1 cellular context compared by ENCODE assay signal in the genomic region with DNA sequence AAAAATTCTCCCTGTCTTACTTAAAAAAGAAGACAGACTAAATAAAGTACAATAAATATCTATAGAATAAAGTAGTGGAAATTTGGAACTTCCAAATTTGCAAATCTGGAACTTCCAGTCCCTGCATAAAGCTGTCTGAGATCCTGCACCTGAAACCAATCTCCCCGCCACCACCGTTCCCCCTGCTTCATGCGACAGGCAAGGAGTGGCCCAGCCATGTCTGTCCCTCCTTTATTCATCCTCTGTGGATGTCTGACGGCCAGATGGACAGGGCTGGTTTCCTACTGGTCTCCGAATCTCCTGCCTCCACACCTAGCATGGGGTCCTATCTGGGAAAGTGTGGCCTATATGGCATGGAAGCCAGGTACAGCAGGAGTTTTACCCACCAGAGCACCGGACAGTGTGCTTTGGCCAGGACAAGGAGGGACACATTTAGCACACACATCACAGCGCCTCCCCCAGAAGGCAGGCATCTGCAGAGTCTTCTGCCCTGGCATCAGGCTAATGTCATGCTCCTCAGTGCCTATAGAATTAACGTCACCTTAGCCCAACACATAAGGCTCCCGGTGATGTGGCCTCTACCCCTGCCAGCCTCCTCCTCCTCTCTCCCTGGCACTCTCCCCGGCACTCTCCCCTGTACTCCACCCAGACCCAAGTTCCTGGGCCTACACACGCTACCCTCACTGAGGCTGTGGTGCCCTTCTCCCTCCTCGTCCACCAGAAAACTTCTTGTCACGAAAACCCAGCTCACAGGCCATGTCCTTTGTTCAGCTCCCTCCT.
TF ChIP-seq lines count a peak whose summit lies in the region.

No MANE protein-coding gene starts in this region.

TF ChIP-seq in HEK293, 187 proteins besides CTCF, POLR2A, EP300 and RAD21:
- TF ChIP-seq, protein P1, sequence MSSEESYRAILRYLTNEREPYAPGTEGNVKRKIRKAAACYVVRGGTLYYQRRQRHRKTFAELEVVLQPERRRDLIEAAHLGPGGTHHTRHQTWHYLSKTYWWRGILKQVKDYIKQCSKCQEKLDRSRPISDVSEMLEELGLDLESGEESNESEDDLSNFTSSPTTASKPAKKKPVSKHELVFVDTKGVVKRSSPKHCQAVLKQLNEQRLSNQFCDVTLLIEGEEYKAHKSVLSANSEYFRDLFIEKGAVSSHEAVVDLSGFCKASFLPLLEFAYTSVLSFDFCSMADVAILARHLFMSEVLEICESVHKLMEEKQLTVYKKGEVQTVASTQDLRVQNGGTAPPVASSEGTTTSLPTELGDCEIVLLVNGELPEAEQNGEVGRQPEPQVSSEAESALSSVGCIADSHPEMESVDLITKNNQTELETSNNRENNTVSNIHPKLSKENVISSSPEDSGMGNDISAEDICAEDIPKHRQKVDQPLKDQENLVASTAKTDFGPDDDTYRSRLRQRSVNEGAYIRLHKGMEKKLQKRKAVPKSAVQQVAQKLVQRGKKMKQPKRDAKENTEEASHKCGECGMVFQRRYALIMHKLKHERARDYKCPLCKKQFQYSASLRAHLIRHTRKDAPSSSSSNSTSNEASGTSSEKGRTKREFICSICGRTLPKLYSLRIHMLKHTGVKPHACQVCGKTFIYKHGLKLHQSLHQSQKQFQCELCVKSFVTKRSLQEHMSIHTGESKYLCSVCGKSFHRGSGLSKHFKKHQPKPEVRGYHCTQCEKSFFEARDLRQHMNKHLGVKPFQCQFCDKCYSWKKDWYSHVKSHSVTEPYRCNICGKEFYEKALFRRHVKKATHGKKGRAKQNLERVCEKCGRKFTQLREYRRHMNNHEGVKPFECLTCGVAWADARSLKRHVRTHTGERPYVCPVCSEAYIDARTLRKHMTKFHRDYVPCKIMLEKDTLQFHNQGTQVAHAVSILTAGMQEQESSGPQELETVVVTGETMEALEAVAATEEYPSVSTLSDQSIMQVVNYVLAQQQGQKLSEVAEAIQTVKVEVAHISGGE (tag by site-specific recombination; conservative IDR thresholded peaks at IDR 0.05; ENCODE audit: low read depth): no peak
- TF ChIP-seq ZNF473 (tag by site-specific recombination; IDR thresholded peaks at IDR 0.05): 0 out of 2 replicates have a peak, but pooled peaks have one; percentile 34
